Comparison of ENCODE assay signal across 1 cellular context in genomic region chr1:58898739-58899580, GRCh38.
TF ChIP-seq lines count a peak whose summit lies in the region.

No MANE protein-coding gene starts in this region.

TF ChIP-seq in K562, 482 proteins besides CTCF, POLR2A, EP300 and RAD21 (continued from another document and continues in another):
- TF ChIP-seq USF1 (CRISPR knock-in tag; IDR thresholded peaks at IDR 0.05) (peak; percentile 99), ZNF384 (IDR thresholded peaks at IDR 0.05; ENCODE audit: low read depth, low read length) (0 out of 2 replicates have a peak, but pooled peaks have one; percentile 44), MTA3 (IDR thresholded peaks at IDR 0.05; ENCODE audit: borderline replicate concordance) (peak; percentile 89), CCAR2 (IDR thresholded peaks at IDR 0.05; ENCODE audit: low read depth, low read length) (0 out of 2 replicates have a peak, but pooled peaks have one; percentile 32), ELF1 (tag; IDR thresholded peaks at IDR 0.05) (peak; percentile 70), ZBTB17 (CRISPR knock-in tag; IDR thresholded peaks at IDR 0.05) (peak; percentile 77), CREB1 (IDR thresholded peaks at IDR 0.05) (peak; percentile 76), CREB1 (CRISPR knock-in tag; IDR thresholded peaks at IDR 0.05) (no peak), E2F1 (CRISPR knock-in tag; IDR thresholded peaks at IDR 0.05) (no peak), ZNF347 (CRISPR knock-in tag; IDR thresholded peaks at IDR 0.05; ENCODE audit: low read depth) (no peak), IRF9 (tag; IDR thresholded peaks at IDR 0.05) (no peak), ZBTB1 (CRISPR knock-in tag; IDR thresholded peaks at IDR 0.05; ENCODE audit: borderline replicate concordance, low read depth) (no peak; the same call in 1 of the 2 replicates), SMARCE1 (IDR thresholded peaks at IDR 0.05) (peak; percentile 98), ZNF76 (CRISPR knock-in tag; IDR thresholded peaks at IDR 0.05; ENCODE audit: borderline replicate concordance) (0 out of 2 replicates have a peak, but pooled peaks have one; percentile 33), TAF9B (IDR thresholded peaks at IDR 0.05; ENCODE audit: partially characterized antibody) (peak; percentile 88), ZNF146 (CRISPR knock-in tag; IDR thresholded peaks at IDR 0.05; ENCODE audit: unreplicated experiment) (no peak), COPS2 (conservative IDR thresholded peaks at IDR 0.05) (no peak), ZNF165 (CRISPR knock-in tag; IDR thresholded peaks at IDR 0.05; ENCODE audit: borderline replicate concordance) (no peak; the same call in 1 of the 2 replicates), NR2C1 (IDR thresholded peaks at IDR 0.05) (peak; percentile 77), NR2C1 (tag; IDR thresholded peaks at IDR 0.05) (peak; percentile 81), RERE (CRISPR knock-in tag; IDR thresholded peaks at IDR 0.05; ENCODE audit: borderline replicate concordance) (0 out of 2 replicates have a peak, but pooled peaks have one; percentile 32), SIN3A (IDR thresholded peaks at IDR 0.05; ENCODE audit: borderline replicate concordance in 2 of 2, control insufficient read depth in 1 of 2, low read depth in 2 of 2, low read length in 2 of 2) (no peak), ZNF224 (CRISPR knock-in tag; IDR thresholded peaks at IDR 0.05) (no peak), PRMT5 (CRISPR knock-in tag; IDR thresholded peaks at IDR 0.05) (no peak), KLF16 (IDR thresholded peaks at IDR 0.05) (peak; percentile 99), NCOA2 (IDR thresholded peaks at IDR 0.05; ENCODE audit: partially characterized antibody in 2 of 2) (peak; percentile 75 to 85), CREB3L1 (IDR thresholded peaks at IDR 0.05; ENCODE audit: borderline replicate concordance, low read depth) (peak; percentile 70; the same call in 1 of the 2 replicates), RBM22 (IDR thresholded peaks at IDR 0.05; ENCODE audit: low read depth, low read length, poor library complexity, severe bottlenecking) (no peak), NR1H2 (CRISPR knock-in tag; IDR thresholded peaks at IDR 0.05) (0 out of 2 replicates have a peak, but pooled peaks have one; percentile 32), CCNT2 (IDR thresholded peaks at IDR 0.05; ENCODE audit: borderline replicate concordance, extremely low read depth, insufficient read length, low read depth, low read length) (peak; percentile 97), ZBTB7A (IDR thresholded peaks at IDR 0.05; ENCODE audit: borderline replicate concordance, control insufficient read depth, low read depth, low read length) (peak; percentile 80), TFAM (CRISPR knock-in tag; conservative IDR thresholded peaks at IDR 0.05) (no peak)
- TF ChIP-seq, protein P1, sequence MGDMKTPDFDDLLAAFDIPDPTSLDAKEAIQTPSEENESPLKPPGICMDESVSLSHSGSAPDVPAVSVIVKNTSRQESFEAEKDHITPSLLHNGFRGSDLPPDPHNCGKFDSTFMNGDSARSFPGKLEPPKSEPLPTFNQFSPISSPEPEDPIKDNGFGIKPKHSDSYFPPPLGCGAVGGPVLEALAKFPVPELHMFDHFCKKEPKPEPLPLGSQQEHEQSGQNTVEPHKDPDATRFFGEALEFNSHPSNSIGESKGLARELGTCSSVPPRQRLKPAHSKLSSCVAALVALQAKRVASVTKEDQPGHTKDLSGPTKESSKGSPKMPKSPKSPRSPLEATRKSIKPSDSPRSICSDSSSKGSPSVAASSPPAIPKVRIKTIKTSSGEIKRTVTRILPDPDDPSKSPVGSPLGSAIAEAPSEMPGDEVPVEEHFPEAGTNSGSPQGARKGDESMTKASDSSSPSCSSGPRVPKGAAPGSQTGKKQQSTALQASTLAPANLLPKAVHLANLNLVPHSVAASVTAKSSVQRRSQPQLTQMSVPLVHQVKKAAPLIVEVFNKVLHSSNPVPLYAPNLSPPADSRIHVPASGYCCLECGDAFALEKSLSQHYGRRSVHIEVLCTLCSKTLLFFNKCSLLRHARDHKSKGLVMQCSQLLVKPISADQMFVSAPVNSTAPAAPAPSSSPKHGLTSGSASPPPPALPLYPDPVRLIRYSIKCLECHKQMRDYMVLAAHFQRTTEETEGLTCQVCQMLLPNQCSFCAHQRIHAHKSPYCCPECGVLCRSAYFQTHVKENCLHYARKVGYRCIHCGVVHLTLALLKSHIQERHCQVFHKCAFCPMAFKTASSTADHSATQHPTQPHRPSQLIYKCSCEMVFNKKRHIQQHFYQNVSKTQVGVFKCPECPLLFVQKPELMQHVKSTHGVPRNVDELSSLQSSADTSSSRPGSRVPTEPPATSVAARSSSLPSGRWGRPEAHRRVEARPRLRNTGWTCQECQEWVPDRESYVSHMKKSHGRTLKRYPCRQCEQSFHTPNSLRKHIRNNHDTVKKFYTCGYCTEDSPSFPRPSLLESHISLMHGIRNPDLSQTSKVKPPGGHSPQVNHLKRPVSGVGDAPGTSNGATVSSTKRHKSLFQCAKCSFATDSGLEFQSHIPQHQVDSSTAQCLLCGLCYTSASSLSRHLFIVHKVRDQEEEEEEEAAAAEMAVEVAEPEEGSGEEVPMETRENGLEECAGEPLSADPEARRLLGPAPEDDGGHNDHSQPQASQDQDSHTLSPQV (IDR thresholded peaks at IDR 0.05), result peak; percentile 91
- TF ChIP-seq, protein P2, sequence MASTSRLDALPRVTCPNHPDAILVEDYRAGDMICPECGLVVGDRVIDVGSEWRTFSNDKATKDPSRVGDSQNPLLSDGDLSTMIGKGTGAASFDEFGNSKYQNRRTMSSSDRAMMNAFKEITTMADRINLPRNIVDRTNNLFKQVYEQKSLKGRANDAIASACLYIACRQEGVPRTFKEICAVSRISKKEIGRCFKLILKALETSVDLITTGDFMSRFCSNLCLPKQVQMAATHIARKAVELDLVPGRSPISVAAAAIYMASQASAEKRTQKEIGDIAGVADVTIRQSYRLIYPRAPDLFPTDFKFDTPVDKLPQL (IDR thresholded peaks at IDR 0.05; ENCODE audit: extremely low read depth, insufficient read length), result no peak
- TF ChIP-seq, protein P3, sequence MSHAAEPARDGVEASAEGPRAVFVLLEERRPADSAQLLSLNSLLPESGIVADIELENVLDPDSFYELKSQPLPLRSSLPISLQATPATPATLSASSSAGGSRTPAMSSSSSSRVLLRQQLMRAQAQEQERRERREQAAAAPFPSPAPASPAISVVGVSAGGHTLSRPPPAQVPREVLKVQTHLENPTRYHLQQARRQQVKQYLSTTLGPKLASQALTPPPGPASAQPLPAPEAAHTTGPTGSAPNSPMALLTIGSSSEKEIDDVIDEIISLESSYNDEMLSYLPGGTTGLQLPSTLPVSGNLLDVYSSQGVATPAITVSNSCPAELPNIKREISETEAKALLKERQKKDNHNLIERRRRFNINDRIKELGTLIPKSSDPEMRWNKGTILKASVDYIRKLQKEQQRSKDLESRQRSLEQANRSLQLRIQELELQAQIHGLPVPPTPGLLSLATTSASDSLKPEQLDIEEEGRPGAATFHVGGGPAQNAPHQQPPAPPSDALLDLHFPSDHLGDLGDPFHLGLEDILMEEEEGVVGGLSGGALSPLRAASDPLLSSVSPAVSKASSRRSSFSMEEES (CRISPR knock-in tag; IDR thresholded peaks at IDR 0.05), result peak; percentile 85
- TF ChIP-seq, protein P4, sequence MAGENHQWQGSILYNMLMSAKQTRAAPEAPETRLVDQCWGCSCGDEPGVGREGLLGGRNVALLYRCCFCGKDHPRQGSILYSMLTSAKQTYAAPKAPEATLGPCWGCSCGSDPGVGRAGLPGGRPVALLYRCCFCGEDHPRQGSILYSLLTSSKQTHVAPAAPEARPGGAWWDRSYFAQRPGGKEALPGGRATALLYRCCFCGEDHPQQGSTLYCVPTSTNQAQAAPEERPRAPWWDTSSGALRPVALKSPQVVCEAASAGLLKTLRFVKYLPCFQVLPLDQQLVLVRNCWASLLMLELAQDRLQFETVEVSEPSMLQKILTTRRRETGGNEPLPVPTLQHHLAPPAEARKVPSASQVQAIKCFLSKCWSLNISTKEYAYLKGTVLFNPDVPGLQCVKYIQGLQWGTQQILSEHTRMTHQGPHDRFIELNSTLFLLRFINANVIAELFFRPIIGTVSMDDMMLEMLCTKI (IDR thresholded peaks at IDR 0.05; ENCODE audit: partially characterized antibody), result no peak
